Comparison of ENCODE assay signal across 23 cellular contexts in genomic region chr1:32007591-32007940, GRCh38.
"Had no signal": no experiment of that assay in that cellular context is flagged by ENCODE, and none has a peak within 500 bp of the region (broad histone marks: within the 10 kb centered on the region; RNA-seq: fewer than 3 reads in every experiment).

No MANE protein-coding gene starts in this region.

- H3K27ac ChIP-seq: cardiac muscle cell had no signal

- H3K4me3 ChIP-seq: cardiac muscle cell, MG63 had no signal

- H3K36me3 ChIP-seq: cardiac muscle cell, MG63 had no signal

- H3K27me3 Mint-ChIP-seq: activated B cell treated with CpG ODN at 0.5 μM for 24 hours; activated CD4-positive, alpha-beta memory T cell treated with anti-CD3 and anti-CD28 coated beads for 36 hours; activated naive CD8-positive, alpha-beta T cell; T-helper 17 cell had no signal

- H3K9me3 ChIP-seq: MG63 had no signal

- H3K27me3 ChIP-seq: cardiac muscle cell, MG63 had no signal

- H3K27ac Mint-ChIP-seq: activated B cell treated with CpG ODN at 0.5 μM for 24 hours; activated CD4-positive, alpha-beta memory T cell treated with anti-CD3 and anti-CD28 coated beads for 36 hours; activated CD4-positive, alpha-beta T cell treated with anti-CD3 and anti-CD28 coated beads, Interleukin-2, amount 10 ng/mL, durations not matched to agents 7 days and 5 days; activated naive CD8-positive, alpha-beta T cell; brain had no signal

- ATAC-seq: activated T-cell treated with anti-CD3 and anti-CD28 coated beads, Interleukin-2, amount 50 U/mL, for 4 hours; PC-3; T-helper 17 cell had no signal

- H3K9me3 Mint-ChIP-seq: activated B cell treated with CpG ODN at 0.5 μM for 24 hours; activated CD4-positive, alpha-beta memory T cell treated with anti-CD3 and anti-CD28 coated beads for 36 hours; activated CD4-positive, alpha-beta T cell treated with anti-CD3 and anti-CD28 coated beads, Interleukin-2, amount 10 ng/mL, durations not matched to agents 7 days and 5 days; activated naive CD4-positive, alpha-beta T cell treated with anti-CD3 and anti-CD28 coated beads for 36 hours; activated T-cell treated with anti-CD3 and anti-CD28 coated beads, Interleukin-2, amount 50 U/mL, for 4 hours had no signal

- H3K36me3 Mint-ChIP-seq: activated CD4-positive, alpha-beta memory T cell treated with anti-CD3 and anti-CD28 coated beads for 36 hours; activated naive CD8-positive, alpha-beta T cell; brain had no signal

- H3K4me3 Mint-ChIP-seq: activated B cell treated with CpG ODN at 0.5 μM for 24 hours; activated CD4-positive, alpha-beta memory T cell treated with anti-CD3 and anti-CD28 coated beads for 36 hours; activated CD4-positive, alpha-beta T cell treated with anti-CD3 and anti-CD28 coated beads, Interleukin-2, amount 10 ng/mL, durations not matched to agents 7 days and 5 days; activated naive CD4-positive, alpha-beta T cell treated with anti-CD3 and anti-CD28 coated beads for 36 hours; activated naive CD8-positive, alpha-beta T cell; activated T-cell treated with anti-CD3 and anti-CD28 coated beads, Interleukin-2, amount 50 U/mL, for 4 hours; brain; T-helper 17 cell had no signal

- DNase-seq: activated B cell treated with CpG ODN at 0.5 μM for 24 hours; activated CD4-positive, alpha-beta memory T cell treated with anti-CD3 and anti-CD28 coated beads for 36 hours; activated CD4-positive, alpha-beta T cell treated with anti-CD3 and anti-CD28 coated beads for 1 hour; activated CD4-positive, alpha-beta T cell treated with anti-CD3 and anti-CD28 coated beads, Interleukin-2, amount 10 ng/mL, durations not matched to agents 7 days and 5 days; activated CD8-positive, alpha-beta memory T cell treated with anti-CD3 and anti-CD28 coated beads for 24 hours; activated gamma-delta T cell; activated naive CD4-positive, alpha-beta T cell treated with anti-CD3 and anti-CD28 coated beads for 36 hours; activated T-cell treated with anti-CD3 and anti-CD28 coated beads, Interleukin-2, amount 50 U/mL, for 4 hours; amygdala; MG63; NCI-H1105 treated with DMSO at 0.1 percent for 48 hours; NCI-H1436 treated with DMSO at 0.1 percent for 48 hours; NCI-H187; NCI-H2081; NCI-H510A treated with DMSO at 0.1 percent for 48 hours; NCI-H69; PC-3; SHP77 treated with DMSO at 0.1 percent for 48 hours; T-helper 17 cell; T-helper 9 cell had no signal
